In genomic region chr3:79361748-79362378, GRCh38 we compare ENCODE assay signal across 9 cellular contexts.
DNase-seq lines count a peak whose midpoint lies in the region; ATAC-seq and TF ChIP-seq lines count a peak whose summit lies in the region.
"Had no signal": no experiment of that assay in that cellular context is flagged by ENCODE, and none has a peak within 500 bp of the region (broad histone marks: within the 10 kb centered on the region; RNA-seq: fewer than 3 reads in every experiment).

No MANE protein-coding gene starts in this region.

- H3K27ac ChIP-seq in RWPE2 (ENCODE audit: poor library complexity, severe bottlenecking) (no peak overlapping the region), gastrocnemius medialis (no peak overlapping the region)
- H3K27ac ChIP-seq: SJCRH30 had no signal

- peak; percentile 91 for TF ChIP-seq CTCF in RWPE2 (IDR thresholded peaks at IDR 0.05; ENCODE audit: poor library complexity, severe bottlenecking)
- peak; percentile 79 for TF ChIP-seq CTCF in fibroblast of pulmonary artery (IDR thresholded peaks at IDR 0.05; ENCODE audit: low read length, missing control alignments)
- peak in 3 of 5 experiments; percentile 14 to 62 (median 59) for TF ChIP-seq CTCF in gastrocnemius medialis (IDR thresholded peaks at IDR 0.05 in 4 of 5, conservative IDR thresholded peaks at IDR 0.05 in 1 of 5)

- DNase-seq in COLO829 (ENCODE audit: low spot score) (peak; percentile 10), HS-27A (ENCODE audit: low read depth) (peak; percentile 27), RWPE2 (ENCODE audit: low spot score) (no peak), fibroblast of pulmonary artery (ENCODE audit: low read depth) (peak; percentile 73), gastrocnemius medialis (no peak), NCI-H187 treated with DMSO at 0.1 percent for 48 hours (lab: John Stamatoyannopoulos, UW) (no peak)

- H3K36me3 ChIP-seq in RWPE2 (ENCODE audit: low read depth), result no peaks in the 10 kb centered on the region
- no peaks in the 10 kb centered on the region for H3K36me3 ChIP-seq in gastrocnemius medialis
- H3K36me3 ChIP-seq: SJCRH30 had no signal

- TF ChIP-seq POLR2A in gastrocnemius medialis (IDR thresholded peaks at IDR 0.05), result no peak

- H3K9me3 ChIP-seq in RWPE2 (ENCODE audit: severe bottlenecking) (no peaks in the 10 kb centered on the region), gastrocnemius medialis (no peaks in the 10 kb centered on the region)
- H3K9me3 ChIP-seq: SJCRH30 had no signal

- intact Hi-C loops in gastrocnemius medialis (cut with DNase I; ENCODE audit: low total_unique reads), result loop anchor here (2.0 to 5.0 kb wide), 2 partner anchors 275 to 700 kb away; no protein-coding TSS in a partner anchor

- H3K4me1 ChIP-seq in RWPE2 (ENCODE audit: insufficient read depth, poor library complexity, severe bottlenecking), result peaks cover 2% of the 10 kb centered on the region
- H3K4me1 ChIP-seq in gastrocnemius medialis, result no peaks in the 10 kb centered on the region
- H3K4me1 ChIP-seq: SJCRH30 had no signal

- H3K27me3 ChIP-seq in RWPE2 (ENCODE audit: insufficient read depth, poor library complexity, severe bottlenecking) (peaks cover 2% of the 10 kb centered on the region), gastrocnemius medialis (no peaks in the 10 kb centered on the region)
- H3K27me3 ChIP-seq: SJCRH30 had no signal

- in situ Hi-C loops in gastrocnemius medialis (cut with MboI; ENCODE audit: low sequenced_read_pairs in 4 of 4), result loop anchor here in 2 of 4 donors (25.0 kb wide), 2 partner anchors 275 to 700 kb away; no protein-coding TSS in a partner anchor

- ATAC-seq in GM19043 (IDR thresholded peaks at IDR 0.05; ENCODE audit: low read depth, unreplicated experiment), result peak; percentile 61
- peak; percentile 61; the same call in 1 of the 3 replicates for ATAC-seq in RWPE2 (ENCODE audit: low read depth)
- no peak for ATAC-seq in gastrocnemius medialis
- ATAC-seq in GM21360 (IDR thresholded peaks at IDR 0.05; ENCODE audit: unreplicated experiment), result no peak

- H3K4me3 ChIP-seq in RWPE2 (ENCODE audit: severe bottlenecking), result no peak overlapping the region
- H3K4me3 ChIP-seq in fibroblast of pulmonary artery (replicated peaks; ENCODE audit: low read depth, low read length), result no peak overlapping the region
- H3K4me3 ChIP-seq in gastrocnemius medialis, result no peak overlapping the region
- H3K4me3 ChIP-seq: SJCRH30 had no signal

Comparison
In these comparisons a context has a peak if more than half of its experiments do, and no peak if none do; other contexts are left out.
1. DNase-seq: peak in COLO829 (single experiment), HS-27A (single experiment) and fibroblast of pulmonary artery (single experiment); none in RWPE2 (single experiment), gastrocnemius medialis (0 of 2) and NCI-H187 treated with DMSO at 0.1 percent for 48 hours (single experiment).
2. ATAC-seq: peak in GM19043 (single experiment) and RWPE2 (single experiment); none in gastrocnemius medialis (0 of 2) and GM21360 (single experiment).
3. Peak in every context shown above with its lines, with median percentiles within 50 percentile points of each other: CTCF ChIP-seq.